ENCODE assay signal across 15 cellular contexts in genomic region chr22:38761202-38762162, GRCh38. TPM values are rescaled to one million over a fixed set of nuclear protein-coding genes. Genes with fewer than 3 reads are reported as not detected.
A peak's percentile ranks its signal among the peaks of the same experiment; 100 is the strongest.
DNase-seq lines count a peak whose midpoint lies in the region; ATAC-seq and TF ChIP-seq lines count a peak whose summit lies in the region.
"Had no signal": no experiment of that assay in that cellular context is flagged by ENCODE, and none has a peak within 500 bp of the region (broad histone marks: within the 10 kb centered on the region; RNA-seq: fewer than 3 reads in every experiment).

No MANE protein-coding gene starts in this region.

- no peak for TF ChIP-seq CTCF in IMR-90 (conservative IDR thresholded peaks at IDR 0.05; ENCODE audit: low read depth, low read length)

- TF ChIP-seq POLR2A in IMR-90 (IDR thresholded peaks at IDR 0.05; ENCODE audit: low read depth, low read length), result no peak

- H3K9me1 ChIP-seq in IMR-90 (ENCODE audit: insufficient read depth, low read length), result peaks cover 18% of the 10 kb centered on the region

- H3K9me3 ChIP-seq in IMR-90 (ENCODE audit: control insufficient read depth, insufficient read depth, low read length), result no peaks in the 10 kb centered on the region
- no peaks in the 10 kb centered on the region for H3K9me3 ChIP-seq in trophoblast cell (ENCODE audit: insufficient read depth, low read depth, low read length)
- H3K9me3 ChIP-seq: HAP-1, SJSA1 had no signal

- no peaks in the 10 kb centered on the region for H3K36me3 ChIP-seq in IMR-90 (ENCODE audit: control insufficient read depth, insufficient read depth, low read length)
- no peaks in the 10 kb centered on the region for H3K36me3 ChIP-seq in trophoblast cell (ENCODE audit: control insufficient read depth in 1 of 2, insufficient read depth in 2 of 2, low read length in 2 of 2)
- H3K36me3 ChIP-seq: HAP-1 had no signal

- H3K23ac ChIP-seq in IMR-90 (ENCODE audit: low read depth, low read length) (no peak overlapping the region), trophoblast cell (ENCODE audit: low read length) (no peak overlapping the region)

- H2AK9ac ChIP-seq in IMR-90 (replicated peaks; ENCODE audit: low read depth, low read length, poor library complexity), result no peak overlapping the region

- H2BK5ac ChIP-seq in IMR-90 (ENCODE audit: low read depth, low read length, poor library complexity, severe bottlenecking), result peak overlapping the region; percentile 78
- H2BK5ac ChIP-seq in trophoblast cell (ENCODE audit: low read depth, low read length, poor library complexity), result no peak overlapping the region

- BruUV-seq in IMR-90 (replicated peaks; lab: Mats Ljungman, UMichigan), result no TSS peak

- H4K8ac ChIP-seq in IMR-90 (ENCODE audit: low read depth in 2 of 2, low read length in 2 of 2) (no peak overlapping the region), trophoblast cell (ENCODE audit: low read depth, low read length) (no peak overlapping the region)

- no peak overlapping the region for H3K9ac ChIP-seq in IMR-90 (ENCODE audit: low read depth, low read length)
- no peak overlapping the region for H3K9ac ChIP-seq in trophoblast cell (ENCODE audit: low read length)

- peaks cover 3% of the 10 kb centered on the region for H3K4me1 ChIP-seq in IMR-90 (ENCODE audit: control insufficient read depth, insufficient read depth, low read length)
- H3K4me1 ChIP-seq in trophoblast cell (ENCODE audit: control insufficient read depth in 1 of 2, insufficient read depth in 2 of 2, low read length in 2 of 2), result peaks cover 5% of the 10 kb centered on the region in 2 experiments

- TF ChIP-seq RAD21 in IMR-90 (IDR thresholded peaks at IDR 0.05; ENCODE audit: low read length), result no peak

- POLR2A ChIA-PET in IMR-90 (lab: Charles Lee; ENCODE audit: unreplicated experiment), result no interaction called here

- no peak for ATAC-seq in IMR-90 (ENCODE audit: low read depth)
- no peak for ATAC-seq in GM19455 (IDR thresholded peaks at IDR 0.05; ENCODE audit: unreplicated experiment)

- peak overlapping the region; percentile 10; the same call in 1 of the 2 replicates for H2AK5ac ChIP-seq in IMR-90 (ENCODE audit: low read depth, low read length)
- no peak overlapping the region for H2AK5ac ChIP-seq in trophoblast cell (ENCODE audit: low read length)

- H3K18ac ChIP-seq in IMR-90 (ENCODE audit: low read depth, low read length) (no peak overlapping the region), trophoblast cell (ENCODE audit: low read length) (no peak overlapping the region)

- H3K27me3 ChIP-seq in IMR-90 (ENCODE audit: control insufficient read depth, insufficient read depth, low read length) (no peaks in the 10 kb centered on the region), trophoblast cell (ENCODE audit: insufficient read depth, low read length) (no peaks in the 10 kb centered on the region)
- H3K27me3 ChIP-seq: SJSA1 had no signal

- dilution Hi-C loops in IMR-90 (cut with HindIII; ENCODE audit: low sequenced_read_pairs, unreplicated experiment), result no loop called here

- no peak overlapping the region for H2BK20ac ChIP-seq in IMR-90 (ENCODE audit: low read depth, low read length)

- H2BK12ac ChIP-seq in trophoblast cell (ENCODE audit: low read length), result no peak overlapping the region

- peaks cover 0 to 12% of the 10 kb centered on the region in 2 experiments; a peak in 2 of 4 replicates for H3K79me1 ChIP-seq in IMR-90 (ENCODE audit: low read depth in 1 of 2, low read length in 2 of 2)
- no peaks in the 10 kb centered on the region for H3K79me1 ChIP-seq in trophoblast cell (ENCODE audit: low read length)

- no peak overlapping the region for H2BK15ac ChIP-seq in IMR-90 (ENCODE audit: low read depth, low read length)

- H3K56ac ChIP-seq in IMR-90 (ENCODE audit: extremely low read depth, insufficient read depth, low read length), result no peak overlapping the region

- no peaks in the 10 kb centered on the region for H3K79me2 ChIP-seq in trophoblast cell (ENCODE audit: control insufficient read depth, insufficient read depth, low read length, poor library complexity)

- H3K4ac ChIP-seq in IMR-90 (ENCODE audit: low read depth, low read length), result peak overlapping the region; percentile 29; the same call in 1 of the 2 replicates
- no peak overlapping the region for H3K4ac ChIP-seq in trophoblast cell (ENCODE audit: low read depth, low read length)

- no peak overlapping the region for H4K91ac ChIP-seq in IMR-90 (ENCODE audit: insufficient read depth, low read depth, low read length)
- no peak overlapping the region for H4K91ac ChIP-seq in trophoblast cell (ENCODE audit: low read depth, low read length)

- intact Hi-C loops in IMR-90 (cut with micrococcal nuclease), result loop anchor here (10.0 kb wide), 1 partner anchor 553 kb away; the partner anchor contains the start of gene RPL3

- WGBS in IMR-90 (ENCODE audit: extremely low coverage in 2 of 2, insufficient read length in 1 of 2), 2 experiments, result 64 to 100% methylated on average over 2 to 13 of the region's 20 CpGs
- WGBS in trophoblast cell (ENCODE audit: extremely low coverage, insufficient coverage, insufficient read length), result 100% methylated on average over 4 of the region's 20 CpGs

- H2BK120ac ChIP-seq in IMR-90 (ENCODE audit: low read depth, low read length) (no peak overlapping the region), trophoblast cell (ENCODE audit: insufficient read depth, low read length, poor library complexity) (no peak overlapping the region)

- H2AFZ ChIP-seq in IMR-90 (replicated peaks; ENCODE audit: low read length, poor library complexity) (peak overlapping the region; percentile 34), trophoblast cell (ENCODE audit: insufficient read depth, low read length, poor library complexity) (no peak overlapping the region)

- H3K4me3 ChIP-seq in IMR-90 (ENCODE audit: insufficient read depth, low read depth, low read length) (no peak overlapping the region), trophoblast cell (ENCODE audit: low read depth, low read length) (peak overlapping the region; percentile 25)
- H3K4me3 ChIP-seq: HAP-1, SJSA1 had no signal

- H3K14ac ChIP-seq in IMR-90 (replicated peaks; ENCODE audit: low read depth, low read length), result peak overlapping the region; percentile 52; the same call in 1 of the 2 replicates
- no peak overlapping the region for H3K14ac ChIP-seq in trophoblast cell (ENCODE audit: low read length)

- H4K5ac ChIP-seq in IMR-90 (ENCODE audit: low read depth, low read length), result no peak overlapping the region

- CTCF ChIA-PET in IMR-90 (lab: Yijun Ruan, JAX), result no interaction called here

- no peak overlapping the region for H4K12ac ChIP-seq in trophoblast cell (ENCODE audit: low read depth, low read length)

- H3K27ac ChIP-seq in IMR-90 (ENCODE audit: insufficient read depth, low read length) (no peak overlapping the region), caudate nucleus (ENCODE audit: low read depth, low read length) (peak overlapping the region; percentile 93), trophoblast cell (ENCODE audit: low read depth, low read length) (no peak overlapping the region)
- H3K27ac ChIP-seq: SJSA1 had no signal

- H4K20me1 ChIP-seq in IMR-90 (ENCODE audit: insufficient read depth, low read length), result no peaks in the 10 kb centered on the region

- in situ Hi-C loops in IMR-90 (cut with MboI; ENCODE audit: low sequenced_read_pairs), result loop anchor here (10.0 kb wide), 1 partner anchor 243 kb away; no protein-coding TSS in a partner anchor

- DNase-seq in DMS53 (lab: John Stamatoyannopoulos, UW) (peak; percentile 78), IMR-90 (no peak), caudate nucleus (lab: John Stamatoyannopoulos, UW) (no peak), trophoblast cell (peak in 1 of 2 donors; percentile 65), A172 (ENCODE audit: low spot score) (no peak), NCI-H2227 (lab: John Stamatoyannopoulos, UW; ENCODE audit: unreplicated experiment) (no peak)
- DNase-seq: activated CD4-positive, alpha-beta T cell treated with anti-CD3 and anti-CD28 coated beads for 48 hours; activated CD8-positive, alpha-beta memory T cell treated with anti-CD3 and anti-CD28 coated beads, Interleukin-2, amount 50 U/mL, for 48 hours; activated naive CD4-positive, alpha-beta T cell; AML-193; mammary epithelial cell; MM.1S had no signal

- H3K4me2 ChIP-seq in IMR-90 (ENCODE audit: low read depth, low read length) (no peak overlapping the region), trophoblast cell (ENCODE audit: low read length) (no peak overlapping the region)

TF ChIP-seq in IMR-90, 13 proteins besides CTCF, POLR2A, EP300 and RAD21 (continues in another document):
- TF ChIP-seq BHLHE40 (IDR thresholded peaks at IDR 0.05; ENCODE audit: low read depth, low read length), result no peak
- TF ChIP-seq RCOR1 (IDR thresholded peaks at IDR 0.05; ENCODE audit: insufficient replicate concordance, low read length), result no peak
- TF ChIP-seq MXI1 (IDR thresholded peaks at IDR 0.05; ENCODE audit: borderline replicate concordance, low read depth, low read length), result no peak
- no peak for TF ChIP-seq ELK1 (IDR thresholded peaks at IDR 0.05; ENCODE audit: borderline replicate concordance, low read depth, low read length)

RNA-seq across cellular contexts. Expression of gene SUN2, which starts 5.7 kb away (rescaled TPM):
- 25.6 and 27.8 TPM in 2 replicates for total RNA-seq in IMR-90 (2012; rRNA removed)
- polyA plus RNA-seq in IMR-90 (2012; rRNA removed), result 50.0 and 57.3 TPM in 2 replicates
- polyA plus RNA-seq in IMR-90 (2012; cell fraction: cytosol; rRNA removed), result 42.6 and 49.1 TPM in 2 replicates
- 32.0 and 72.8 TPM in 2 replicates for polyA plus RNA-seq in IMR-90 (2012; cell fraction: nucleus; rRNA removed; ENCODE audit: low replicate concordance)
- polyA plus RNA-seq in trophoblast cell (2013), result 40.8 and 42.4 TPM in 2 replicates
- total RNA-seq in A172 (2014; rRNA removed; shearing (Covaris generic)), result 61.3 and 77.4 TPM in 2 replicates

RNA-seq across cellular contexts. Expression of gene DNAL4, which starts 32.5 kb away (rescaled TPM):
- total RNA-seq in IMR-90 (2012; rRNA removed), result 6.1 and 6.9 TPM in 2 replicates
- polyA plus RNA-seq in IMR-90 (2012; rRNA removed), result 12.1 and 14.2 TPM in 2 replicates
- 14.7 and 19.4 TPM in 2 replicates for polyA plus RNA-seq in IMR-90 (2012; cell fraction: cytosol; rRNA removed)
- polyA plus RNA-seq in IMR-90 (2012; cell fraction: nucleus; rRNA removed; ENCODE audit: low replicate concordance), result 7.3 and 9.3 TPM in 2 replicates
- polyA plus RNA-seq in trophoblast cell (2013), result 12.4 and 13.7 TPM in 2 replicates
- 11.7 TPM in 2 replicates for total RNA-seq in A172 (2014; rRNA removed; shearing (Covaris generic))

RNA-seq across cellular contexts. Expression of gene GTPBP1, which starts 55.7 kb away (rescaled TPM):
- total RNA-seq in IMR-90 (2012; rRNA removed), result 12.4 and 21.4 TPM in 2 replicates
- 24.9 and 29.5 TPM in 2 replicates for polyA plus RNA-seq in IMR-90 (2012; rRNA removed)
- 11.2 and 16.9 TPM in 2 replicates for polyA plus RNA-seq in IMR-90 (2012; cell fraction: cytosol; rRNA removed)
- 63.4 and 70.2 TPM in 2 replicates for polyA plus RNA-seq in IMR-90 (2012; cell fraction: nucleus; rRNA removed; ENCODE audit: low replicate concordance)
- polyA plus RNA-seq in trophoblast cell (2013), result 21.0 and 21.1 TPM in 2 replicates
- 8.3 and 16.1 TPM in 2 replicates for total RNA-seq in A172 (2014; rRNA removed; shearing (Covaris generic))
